ENCODE assay signal across 26 cellular contexts in the genomic region with DNA sequence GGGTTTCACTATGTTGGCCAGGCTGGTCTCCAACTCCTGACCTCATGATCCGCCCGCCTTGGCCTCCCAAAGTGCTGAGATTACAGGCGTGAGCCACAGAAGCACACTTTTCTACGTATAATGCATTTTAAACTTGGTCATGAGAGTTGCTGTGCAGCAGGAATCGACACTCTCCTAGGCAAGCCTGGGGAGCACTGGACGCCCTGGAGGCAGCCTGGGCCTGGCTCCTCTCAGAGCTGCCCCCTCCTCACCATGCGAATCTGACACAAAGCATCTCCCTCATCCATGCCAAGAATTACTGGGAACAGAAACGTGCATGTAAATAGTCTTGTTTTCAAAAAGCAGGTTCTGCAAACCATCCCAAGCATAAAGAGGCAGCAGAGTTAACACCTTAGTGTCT.
DNase-seq lines count a peak whose midpoint lies in the region; TF ChIP-seq lines count a peak whose summit lies in the region.
"Had no signal": no experiment of that assay in that cellular context is flagged by ENCODE, and none has a peak within 500 bp of the region (broad histone marks: within the 10 kb centered on the region; RNA-seq: fewer than 3 reads in every experiment).

No MANE protein-coding gene starts in this region.

- TF ChIP-seq CTCF in 22Rv1 (IDR thresholded peaks at IDR 0.05), result no peak
- TF ChIP-seq CTCF in VCaP (conservative IDR thresholded peaks at IDR 0.05), result no peak

- H2AK5ac ChIP-seq in mesendoderm (ENCODE audit: low read length), result no peak overlapping the region

- peak; percentile 63 for DNase-seq in ELF-1 (ENCODE audit: low read depth, low spot score)
- no peak for DNase-seq in mesendoderm
- DNase-seq in NK-92 treated with Interleukin-12 subunit alpha and Interleukin-12 subunit beta, amount 100 ng/mL, for 24 hours (lab: John Stamatoyannopoulos, UW), result no peak
- no peak for DNase-seq in NCI-H510A treated with DMSO at 0.1 percent for 48 hours (lab: John Stamatoyannopoulos, UW)
- no peak for DNase-seq in SIG-M5 treated with dmso at 0.1 percent for 504 hours (lab: John Stamatoyannopoulos, UW; ENCODE audit: unreplicated experiment)
- no peak for DNase-seq in activated effector memory CD4-positive, alpha-beta T cell treated with anti-CD3 and anti-CD28 coated beads, Interleukin-2, amount 50 U/mL, for 16 hours
- DNase-seq: activated CD4-positive, alpha-beta memory T cell treated with anti-CD3 and anti-CD28 coated beads, Interleukin-2, amount 10 ng/mL, durations not matched to agents 7 days and 5 days; activated CD4-positive, CD25-positive, alpha-beta regulatory T cell treated with anti-CD3 and anti-CD28 coated beads, Interleukin-2, amount 50 U/mL, for 72 hours; central memory CD4-positive, alpha-beta T cell; COR-L47; DND-41; GOT3; naive thymus-derived CD4-positive, alpha-beta T cell; NCI-H1048; NCI-H2171; NCI-H526; retina; stimulated activated CD4-positive, alpha-beta T cell treated with anti-CD3 and anti-CD28 coated beads, Interleukin-2, amount 100 ng/mL, for 24 hours; stomach; trophoblast cell had no signal

- no peak overlapping the region for H3K18ac ChIP-seq in mesendoderm (ENCODE audit: low read length)

- H3K4me2 ChIP-seq in mesendoderm (ENCODE audit: low read length), result no peak overlapping the region
- H3K4me2 ChIP-seq: smooth muscle cell had no signal

- no peak overlapping the region for H3K4me3 ChIP-seq in mesendoderm (ENCODE audit: low read length)
- H3K4me3 ChIP-seq: gastrocnemius medialis, ovary, SJSA1, smooth muscle cell, stomach had no signal

- peak overlapping the region; percentile 2 for H3K56ac ChIP-seq in mesendoderm (ENCODE audit: low read length)

- no peaks in the 10 kb centered on the region for H3K36me3 ChIP-seq in mesendoderm (ENCODE audit: control insufficient read depth, insufficient read depth, low read length)
- H3K36me3 ChIP-seq: ovary had no signal

- peak overlapping the region; percentile 2 for H3K27ac ChIP-seq in 22Rv1
- H3K27ac ChIP-seq in VCaP, result peak overlapping the region; percentile 71
- no peak overlapping the region for H3K27ac ChIP-seq in mesendoderm (ENCODE audit: low read depth, low read length)
- H3K27ac ChIP-seq: gastrocnemius medialis, ovary, SJSA1 had no signal

- no peak overlapping the region for H4K8ac ChIP-seq in mesendoderm (ENCODE audit: low read depth, low read length)

- no peak overlapping the region for H3K23ac ChIP-seq in mesendoderm (ENCODE audit: low read length)

- WGBS in mesendoderm (ENCODE audit: extremely low coverage, insufficient coverage, low lambda C conversion rate), result no CpG with 5 or more reads among the region's 8 CpGs

- no peak overlapping the region for H2BK15ac ChIP-seq in mesendoderm (replicated peaks; ENCODE audit: low read depth)

- no peak overlapping the region for H2BK120ac ChIP-seq in mesendoderm (ENCODE audit: low read depth, low read length)

- H3K79me1 ChIP-seq in mesendoderm (ENCODE audit: low read length), result no peaks in the 10 kb centered on the region

- H3K27me3 ChIP-seq in mesendoderm (ENCODE audit: insufficient read depth, low read length, poor library complexity), result no peaks in the 10 kb centered on the region
- H3K27me3 ChIP-seq: gastrocnemius medialis, ovary, SJSA1, stomach had no signal

- no peak overlapping the region for H3K9ac ChIP-seq in mesendoderm (ENCODE audit: low read length)

- H3K79me2 ChIP-seq in mesendoderm (ENCODE audit: control insufficient read depth, insufficient read depth, low read length), result no peaks in the 10 kb centered on the region

- no peaks in the 10 kb centered on the region for H3K4me1 ChIP-seq in mesendoderm (ENCODE audit: control insufficient read depth, low read depth, low read length)

- no peak overlapping the region for H3K4ac ChIP-seq in mesendoderm (ENCODE audit: low read depth, low read length)

- H2BK5ac ChIP-seq in mesendoderm (ENCODE audit: low read length), result no peak overlapping the region

- H4K5ac ChIP-seq in mesendoderm (ENCODE audit: low read length), result no peak overlapping the region
